ENCODE assay signal across 14 cellular contexts in the genomic region with DNA sequence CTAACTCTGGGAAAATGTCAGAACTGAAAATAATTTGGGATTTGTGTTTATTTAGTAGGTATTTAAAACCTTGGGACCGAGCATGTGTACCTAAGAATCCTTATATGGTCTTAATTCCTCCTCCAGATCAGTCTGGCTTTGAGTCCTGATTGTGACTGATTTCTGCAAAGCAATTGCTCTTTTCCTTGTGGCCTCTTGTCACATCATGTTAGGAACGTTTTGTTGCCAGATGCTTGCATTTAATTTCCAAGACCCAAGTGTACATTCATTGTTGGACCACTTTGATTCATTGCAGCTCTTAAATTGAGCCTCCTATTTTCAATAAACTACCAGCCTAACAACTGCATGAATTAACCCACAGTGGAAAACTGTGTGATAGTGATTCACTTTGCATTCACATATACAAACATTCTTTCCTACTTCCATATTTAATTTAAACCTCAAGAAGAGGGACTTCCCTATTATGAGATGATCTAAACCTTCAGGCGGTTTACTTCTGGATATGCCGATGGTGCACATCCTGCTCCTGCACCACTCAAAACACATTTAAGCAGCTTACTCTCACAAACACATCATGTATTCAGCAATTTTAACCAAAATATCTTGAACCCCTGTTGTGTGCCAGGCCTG.
DNase-seq lines count a peak whose midpoint lies in the region; ATAC-seq and TF ChIP-seq lines count a peak whose summit lies in the region.
"Had no signal": no experiment of that assay in that cellular context is flagged by ENCODE, and none has a peak within 500 bp of the region (broad histone marks: within the 10 kb centered on the region; RNA-seq: fewer than 3 reads in every experiment).

No MANE protein-coding gene starts in this region.

- H3K27ac ChIP-seq in left ventricle myocardium inferior (replicated peaks) (peak overlapping the region; percentile 83), vagina (peak overlapping the region; percentile 69)
- H3K27ac ChIP-seq: foreskin keratinocyte had no signal

- no peak for DNase-seq in left ventricle myocardium inferior
- no peak for DNase-seq in Right ventricle myocardium superior
- peak in 1 of 2 donors; percentile 38 for DNase-seq in activated T-cell treated with anti-CD3 and anti-CD28 coated beads, Interleukin-2, amount 50 U/mL, for 72 hours
- DNase-seq in vagina (ENCODE audit: extremely low spot score in 2 of 2), result no peak
- DNase-seq in hepatic stellate cell (ENCODE audit: low spot score), result no peak
- no peak for DNase-seq in Kasumi-1 (lab: John Stamatoyannopoulos, UW)
- DNase-seq: activated gamma-delta T cell, foreskin keratinocyte, NCI-H1092, NCI-H345, SHP77 treated with DMSO at 0.1 percent for 48 hours had no signal

- H3K4me3 ChIP-seq in left ventricle myocardium inferior (no peak overlapping the region), vagina (no peak overlapping the region)

- H3K4me3 Mint-ChIP-seq in activated T-cell treated with anti-CD3 and anti-CD28 coated beads, Interleukin-2, amount 50 U/mL, for 72 hours, result peak overlapping the region; percentile 25 to 66
- H3K4me3 Mint-ChIP-seq in nephron, result no peak overlapping the region
- H3K4me3 Mint-ChIP-seq: natural killer cell treated with Interleukin-12 subunit alpha and Interleukin-12 subunit beta and Interleukin-15 and Interleukin-18, amount 100 ng/mL, for 72 hours had no signal

- H3K27me3 Mint-ChIP-seq in activated T-cell treated with anti-CD3 and anti-CD28 coated beads, Interleukin-2, amount 50 U/mL, for 72 hours (ENCODE audit: low read depth), result no peaks in the 10 kb centered on the region
- peaks cover 3% of the 10 kb centered on the region for H3K27me3 Mint-ChIP-seq in nephron (ENCODE audit: low read depth)
- H3K27me3 Mint-ChIP-seq: natural killer cell treated with Interleukin-12 subunit alpha and Interleukin-12 subunit beta and Interleukin-15 and Interleukin-18, amount 100 ng/mL, for 72 hours had no signal

- H3K4me1 ChIP-seq in left ventricle myocardium inferior (peaks cover 100% of the 10 kb centered on the region), vagina (peaks cover 68% of the 10 kb centered on the region)

- H3K27ac Mint-ChIP-seq in activated T-cell treated with anti-CD3 and anti-CD28 coated beads, Interleukin-2, amount 50 U/mL, for 72 hours, result peak overlapping the region; percentile 86
- H3K27ac Mint-ChIP-seq in nephron, result peak overlapping the region in 2 of 3 experiments; percentile 7 to 18

- H3K9me3 Mint-ChIP-seq in activated T-cell treated with anti-CD3 and anti-CD28 coated beads, Interleukin-2, amount 50 U/mL, for 72 hours, result peaks cover 0 to 1% of the 10 kb centered on the region in 2 donors
- H3K9me3 Mint-ChIP-seq in nephron, result no peaks in the 10 kb centered on the region
- H3K9me3 Mint-ChIP-seq: natural killer cell treated with Interleukin-12 subunit alpha and Interleukin-12 subunit beta and Interleukin-15 and Interleukin-18, amount 100 ng/mL, for 72 hours had no signal

- TF ChIP-seq CTCF in left ventricle myocardium inferior (IDR thresholded peaks at IDR 0.05; ENCODE audit: borderline replicate concordance) (no peak), nephron (IDR thresholded peaks at IDR 0.05; ENCODE audit: unreplicated experiment in 3 of 3) (no peak), vagina (IDR thresholded peaks at IDR 0.05) (no peak)

- peaks cover 4% of the 10 kb centered on the region for H3K36me3 ChIP-seq in left ventricle myocardium inferior
- H3K36me3 ChIP-seq in vagina, result no peaks in the 10 kb centered on the region

- intact Hi-C loops in left ventricle myocardium inferior (cut with micrococcal nuclease) (no loop called here), Right ventricle myocardium superior (cut with DNase I) (no loop called here), vagina (cut with DNase I) (no loop called here)

- H3K4me1 Mint-ChIP-seq in activated T-cell treated with anti-CD3 and anti-CD28 coated beads, Interleukin-2, amount 50 U/mL, for 72 hours (ENCODE audit: low read depth), result peaks cover 79% of the 10 kb centered on the region
- H3K4me1 Mint-ChIP-seq in nephron, result peaks cover 22% of the 10 kb centered on the region

- H3K36me3 Mint-ChIP-seq in activated T-cell treated with anti-CD3 and anti-CD28 coated beads, Interleukin-2, amount 50 U/mL, for 72 hours (ENCODE audit: insufficient read depth in 2 of 2), result peaks cover 11 to 16% of the 10 kb centered on the region in 2 donors
- H3K36me3 Mint-ChIP-seq in nephron (ENCODE audit: low read depth), result peaks cover 53% of the 10 kb centered on the region
- H3K36me3 Mint-ChIP-seq: natural killer cell treated with Interleukin-12 subunit alpha and Interleukin-12 subunit beta and Interleukin-15 and Interleukin-18, amount 100 ng/mL, for 72 hours had no signal

- H3K27me3 ChIP-seq in left ventricle myocardium inferior (ENCODE audit: low read depth) (no peaks in the 10 kb centered on the region), vagina (no peaks in the 10 kb centered on the region)
- H3K27me3 ChIP-seq: foreskin keratinocyte had no signal

- H3K9me3 ChIP-seq in left ventricle myocardium inferior (replicated peaks) (no peaks in the 10 kb centered on the region), vagina (no peaks in the 10 kb centered on the region)

- TF ChIP-seq POLR2A in vagina (IDR thresholded peaks at IDR 0.05), result no peak

- ATAC-seq in Right ventricle myocardium superior (ENCODE audit: poor library complexity) (no peak), HG03439 (IDR thresholded peaks at IDR 0.05; ENCODE audit: unreplicated experiment) (no peak)
- peak; percentile 67 to 76 for ATAC-seq in activated T-cell treated with anti-CD3 and anti-CD28 coated beads, Interleukin-2, amount 50 U/mL, for 72 hours (replicated peaks in 1 of 2)
- ATAC-seq: foreskin keratinocyte; natural killer cell treated with Interleukin-12 subunit alpha and Interleukin-12 subunit beta and Interleukin-15 and Interleukin-18, amount 100 ng/mL, for 72 hours had no signal

Comparison
In these comparisons a context has a peak if more than half of its experiments do, and no peak if none do; other contexts are left out.
1. ATAC-seq: peak in activated T-cell treated with anti-CD3 and anti-CD28 coated beads, Interleukin-2, amount 50 U/mL, for 72 hours (2 of 2); none in Right ventricle myocardium superior (single experiment) and HG03439 (single experiment).
2. H3K4me3 Mint-ChIP-seq: peak in activated T-cell treated with anti-CD3 and anti-CD28 coated beads, Interleukin-2, amount 50 U/mL, for 72 hours (2 of 2); none in nephron (0 of 3).